ENCODE assay signal across 11 cellular contexts in the genomic region with DNA sequence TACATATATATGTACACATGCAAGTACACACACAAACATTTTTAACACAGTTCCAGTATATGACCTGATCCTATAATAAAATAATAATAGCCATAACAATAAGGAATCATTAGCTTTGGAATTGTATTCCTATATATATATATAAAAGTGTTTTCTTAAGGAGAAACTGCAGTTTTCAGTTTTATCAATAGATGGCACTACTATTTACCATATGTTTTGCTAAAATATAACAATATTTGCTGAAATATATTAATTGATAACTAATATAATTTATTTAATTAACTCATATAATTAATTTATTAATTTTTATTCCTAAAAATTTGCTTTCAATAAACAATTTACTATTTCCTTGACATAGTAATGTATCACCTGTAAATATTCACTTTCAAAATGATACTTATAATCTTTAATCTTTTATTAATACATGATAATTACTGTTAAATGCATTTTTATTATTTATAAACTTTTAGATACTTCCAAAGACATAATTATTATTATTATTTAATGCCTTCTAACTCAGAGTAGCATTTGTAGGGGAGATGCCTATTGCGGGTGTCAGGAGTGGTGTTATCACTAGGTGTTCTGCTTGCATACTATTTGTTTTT.
DNase-seq lines count a peak whose midpoint lies in the region; ATAC-seq, FAIRE-seq and TF ChIP-seq lines count a peak whose summit lies in the region.
"Had no signal": no experiment of that assay in that cellular context is flagged by ENCODE, and none has a peak within 500 bp of the region (broad histone marks: within the 10 kb centered on the region; RNA-seq: fewer than 3 reads in every experiment).

No MANE protein-coding gene starts in this region.

- no peaks in the 10 kb centered on the region for H3K4me1 ChIP-seq in neural progenitor cell
- no peaks in the 10 kb centered on the region for H3K4me1 ChIP-seq in stomach

- H3K79me2 ChIP-seq in neural progenitor cell (ENCODE audit: low read depth): no peaks in the 10 kb centered on the region

- no peak overlapping the region for H3K27ac Mint-ChIP-seq in neural progenitor cell

- H3K9ac ChIP-seq in neural progenitor cell: no peak overlapping the region

- no peak overlapping the region for H2AFZ ChIP-seq in neural progenitor cell (replicated peaks)

- TF ChIP-seq CTCF in neural progenitor cell (IDR thresholded peaks at IDR 0.05) (peak; percentile 48), stomach (IDR thresholded peaks at IDR 0.05) (peak in 2 of 7 experiments; percentile 28 to 39)

- ATAC-seq in stimulated activated naive CD8-positive, alpha-beta T cell treated with anti-CD3 and anti-CD28 coated beads, Interleukin-15, Interleukin-2, amounts not matched to agents 100 U/mL and 50 U/mL, for 24 hours: no peak
- ATAC-seq: Panc1 had no signal

- no peak overlapping the region for H3K4me3 Mint-ChIP-seq in neural progenitor cell

- no peaks in the 10 kb centered on the region for H3K4me1 Mint-ChIP-seq in neural progenitor cell

- no peaks in the 10 kb centered on the region for H3K9me3 ChIP-seq in neural progenitor cell (ENCODE audit: low read depth)
- H3K9me3 ChIP-seq in stomach: no peaks in the 10 kb centered on the region

- peak; percentile 37 for DNase-seq in DMS53 (lab: John Stamatoyannopoulos, UW)
- no peak for DNase-seq in DMS53 treated with DMSO at 0.1 percent for 48 hours (lab: John Stamatoyannopoulos, UW; ENCODE audit: unreplicated experiment)
- peak; percentile 15 for DNase-seq in NCI-H1417 treated with DMSO at 0.1 percent for 48 hours (lab: John Stamatoyannopoulos, UW)
- DNase-seq in neural progenitor cell (ENCODE audit: low spot score): no peak
- DNase-seq in stimulated activated naive CD8-positive, alpha-beta T cell treated with anti-CD3 and anti-CD28 coated beads, Interleukin-15, Interleukin-2, amounts not matched to agents 100 U/mL and 50 U/mL, for 24 hours: no peak
- DNase-seq in stomach: no peak
- no peak for DNase-seq in stimulated activated CD4-positive, alpha-beta T cell treated with anti-CD3 and anti-CD28 coated beads, Interleukin-12 subunit alpha, Interleukin-12 subunit beta, amount 100 ng/mL, for 4 hours
- DNase-seq: NCI-H1436 had no signal

- H3F3A ChIP-seq in neural progenitor cell (ENCODE audit: low read depth): no peaks in the 10 kb centered on the region

- H3K36me3 Mint-ChIP-seq in neural progenitor cell: no peaks in the 10 kb centered on the region

- H3K27me3 Mint-ChIP-seq in neural progenitor cell (ENCODE audit: insufficient read depth, low read depth): no peaks in the 10 kb centered on the region

- no peak for TF ChIP-seq POLR2A in stomach (IDR thresholded peaks at IDR 0.05)

- H3K27ac ChIP-seq in neural progenitor cell: no peak overlapping the region
- H3K27ac ChIP-seq in stomach: no peak overlapping the region
- H3K27ac ChIP-seq: coronary artery had no signal

- H3K36me3 ChIP-seq in neural progenitor cell: no peaks in the 10 kb centered on the region
- no peaks in the 10 kb centered on the region for H3K36me3 ChIP-seq in stomach

- intact Hi-C loops in stomach (cut with DNase I; ENCODE audit: low total_unique reads): no loop called here

- WGBS in stomach, 5 donors: 90 to 99% (median 93%) methylated on average over 1 of the region's 1 CpG

- peak; percentile 84 for FAIRE-seq in colon (lab: Jason Lieb, UNC)

- H3K4me3 ChIP-seq in neural progenitor cell (no peak overlapping the region), stomach (no peak overlapping the region)
- H3K4me3 ChIP-seq: coronary artery had no signal

- H3K27me3 ChIP-seq in neural progenitor cell: no peaks in the 10 kb centered on the region
- no peaks in the 10 kb centered on the region for H3K27me3 ChIP-seq in stomach

- no peaks in the 10 kb centered on the region for H4K20me1 ChIP-seq in neural progenitor cell (ENCODE audit: low read depth)

- H3K4me2 ChIP-seq in neural progenitor cell: no peak overlapping the region

- H3K9me3 Mint-ChIP-seq in neural progenitor cell: no peaks in the 10 kb centered on the region

- no peak for TF ChIP-seq EP300 in stomach (IDR thresholded peaks at IDR 0.05)

Comparison
In these comparisons a context has a peak if more than half of its experiments do, and no peak if none do; other contexts are left out.
1. DNase-seq: peak in DMS53 (single experiment) and NCI-H1417 treated with DMSO at 0.1 percent for 48 hours (single experiment); none in DMS53 treated with DMSO at 0.1 percent for 48 hours (single experiment), neural progenitor cell (single experiment), stimulated activated naive CD8-positive, alpha-beta T cell treated with anti-CD3 and anti-CD28 coated beads, Interleukin-15, Interleukin-2, amounts not matched to agents 100 U/mL and 50 U/mL, for 24 hours (single experiment), stomach (single experiment) and stimulated activated CD4-positive, alpha-beta T cell treated with anti-CD3 and anti-CD28 coated beads, Interleukin-12 subunit alpha, Interleukin-12 subunit beta, amount 100 ng/mL, for 4 hours (single experiment).